Comparison of ENCODE assay signal across 11 cellular contexts in the genomic region with DNA sequence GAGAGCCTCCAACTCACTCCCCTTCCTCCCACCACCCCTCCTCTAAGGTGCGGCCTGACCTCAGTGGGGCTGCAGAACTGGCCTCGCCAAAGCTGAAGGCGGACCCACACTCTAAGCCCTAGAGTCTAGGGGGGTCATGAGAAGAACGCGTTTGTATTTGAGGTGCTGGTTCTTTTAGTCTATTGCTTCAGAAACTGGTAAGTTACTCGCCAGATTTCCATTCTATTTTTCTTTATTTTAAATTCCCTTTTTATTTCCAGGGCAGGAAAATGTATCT.
"Had no signal": no experiment of that assay in that cellular context is flagged by ENCODE, and none has a peak within 500 bp of the region (broad histone marks: within the 10 kb centered on the region; RNA-seq: fewer than 3 reads in every experiment).

No MANE protein-coding gene starts in this region.

- ATAC-seq: left ventricle myocardium superior had no signal

- H3K9me3 Mint-ChIP-seq: T-helper 1 cell treated with Interleukin-12 subunit alpha and Interleukin-12 subunit beta and Interleukin-4 antibody, amounts not matched to agents 30 μg/mL and 1 μg/mL, for 36 hours had no signal

- H3K4me3 Mint-ChIP-seq: T-helper 1 cell treated with Interleukin-12 subunit alpha and Interleukin-12 subunit beta and Interleukin-4 antibody, amounts not matched to agents 30 μg/mL and 1 μg/mL, for 36 hours had no signal

- H3K27ac ChIP-seq: heart right ventricle, stomach, thoracic aorta had no signal

- H3K4me3 ChIP-seq: thoracic aorta had no signal

- DNase-seq: activated CD4-positive, alpha-beta T cell treated with anti-CD3 and anti-CD28 coated beads, Interleukin-2, amount 50 U/mL, for 4 hours; activated T-cell treated with anti-CD3 and anti-CD28 coated beads, Interleukin-2, amount 50 U/mL, for 48 hours; caudate nucleus; effector memory CD4-positive, alpha-beta T cell; heart right ventricle; mesenchymal stem cell; stimulated activated CD4-positive, alpha-beta T cell treated with anti-CD3 and anti-CD28 coated beads, Interleukin-4, amount 100 ng/mL, for 4 hours had no signal

- H3K36me3 ChIP-seq: heart right ventricle, stomach, thoracic aorta had no signal

- H3K9me3 ChIP-seq: heart right ventricle, thoracic aorta had no signal

- H3K27ac Mint-ChIP-seq: T-helper 1 cell treated with Interleukin-12 subunit alpha and Interleukin-12 subunit beta and Interleukin-4 antibody, amounts not matched to agents 30 μg/mL and 1 μg/mL, for 36 hours had no signal
